In the genomic region with DNA sequence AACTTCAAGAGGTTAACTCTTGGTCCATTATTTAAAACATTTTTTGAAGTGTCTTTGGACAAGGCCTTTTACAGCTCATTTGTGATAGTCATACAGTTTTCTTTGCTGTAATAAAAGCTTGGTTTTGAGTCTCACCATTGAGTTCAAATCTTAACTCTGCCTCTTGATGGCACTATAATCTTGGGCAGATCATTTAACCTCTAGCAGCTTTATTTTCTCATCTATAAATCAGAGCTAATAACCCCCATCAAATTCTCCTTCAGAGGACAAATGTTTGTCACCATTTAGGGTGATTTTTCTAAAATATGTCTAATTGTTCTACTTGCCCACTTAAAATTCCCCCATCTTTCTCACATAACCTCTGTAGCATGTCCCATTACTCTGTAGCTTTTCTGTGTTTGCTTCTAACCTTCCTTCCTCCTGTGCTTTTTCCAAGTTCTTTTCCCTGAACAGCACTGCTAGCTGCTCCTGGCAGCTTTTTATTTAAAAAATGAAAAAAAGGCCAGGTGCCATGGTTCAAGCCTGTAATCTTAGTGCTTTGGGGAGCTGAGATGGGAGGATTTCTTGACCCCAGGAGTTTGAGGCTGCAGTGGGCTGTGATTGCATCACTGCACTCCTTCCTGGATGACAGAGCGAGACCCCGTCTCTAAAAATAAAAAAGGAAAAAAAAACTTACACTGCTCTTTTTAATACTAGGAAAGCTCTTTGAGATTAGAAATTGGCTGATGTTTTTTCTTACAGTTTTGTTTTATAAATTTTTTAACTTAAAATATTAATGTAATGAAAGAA, we compare ENCODE assay signal across 1 cellular context.
TF ChIP-seq lines count a peak whose summit lies in the region.

No MANE protein-coding gene starts in this region.

TF ChIP-seq in HEK293T, 16 proteins besides CTCF, POLR2A, EP300 and RAD21 (continued from another document):
- TF ChIP-seq, protein P1, sequence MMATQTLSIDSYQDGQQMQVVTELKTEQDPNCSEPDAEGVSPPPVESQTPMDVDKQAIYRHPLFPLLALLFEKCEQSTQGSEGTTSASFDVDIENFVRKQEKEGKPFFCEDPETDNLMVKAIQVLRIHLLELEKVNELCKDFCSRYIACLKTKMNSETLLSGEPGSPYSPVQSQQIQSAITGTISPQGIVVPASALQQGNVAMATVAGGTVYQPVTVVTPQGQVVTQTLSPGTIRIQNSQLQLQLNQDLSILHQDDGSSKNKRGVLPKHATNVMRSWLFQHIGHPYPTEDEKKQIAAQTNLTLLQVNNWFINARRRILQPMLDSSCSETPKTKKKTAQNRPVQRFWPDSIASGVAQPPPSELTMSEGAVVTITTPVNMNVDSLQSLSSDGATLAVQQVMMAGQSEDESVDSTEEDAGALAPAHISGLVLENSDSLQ (IDR thresholded peaks at IDR 0.05): peak; percentile 29; the same call in 1 of the 2 replicates
- TF ChIP-seq ZNF384 (IDR thresholded peaks at IDR 0.05): no peak
